ENCODE assay signal across 16 cellular contexts in genomic region chr2:31258351-31258750, GRCh38. TPM values are rescaled to one million over a fixed set of nuclear protein-coding genes. Genes with fewer than 3 reads are reported as not detected.
DNase-seq lines count a peak whose midpoint lies in the region; ATAC-seq and FAIRE-seq lines count a peak whose summit lies in the region.
"Had no signal": no experiment of that assay in that cellular context is flagged by ENCODE, and none has a peak within 500 bp of the region (broad histone marks: within the 10 kb centered on the region; RNA-seq: fewer than 3 reads in every experiment).

No MANE protein-coding gene starts in this region.

- DNase-seq in small intestine = peak; percentile 21
- DNase-seq in C1 segment of cervical spinal cord (lab: John Stamatoyannopoulos, UW) = no peak
- DNase-seq in DMS153 (lab: John Stamatoyannopoulos, UW) = no peak
- DNase-seq in NCI-H1930 (lab: John Stamatoyannopoulos, UW) = no peak
- DNase-seq: activated CD4-positive, alpha-beta T cell treated with anti-CD3 and anti-CD28 coated beads, Interleukin-2, amount 10 ng/mL, durations not matched to agents 7 days and 5 days; activated effector memory CD4-positive, alpha-beta T cell treated with anti-CD3 and anti-CD28 coated beads, Interleukin-2, amount 50 U/mL, for 16 hours; Caco-2; heart right ventricle; left cardiac atrium; OCI-M1; right lobe of liver had no signal

- H3K27ac ChIP-seq in small intestine (ENCODE audit: low read depth in 1 of 2, low read length in 1 of 2) = no peak overlapping the region
- H3K27ac ChIP-seq: heart right ventricle, KMS-11, right lobe of liver, suprapubic skin had no signal

- no peaks in the 10 kb centered on the region for H3K27me3 ChIP-seq in small intestine (ENCODE audit: control insufficient read depth in 2 of 2, insufficient read depth in 2 of 2, low read length in 2 of 2)
- H3K27me3 ChIP-seq: heart right ventricle, right lobe of liver, suprapubic skin had no signal

- H3K36me3 ChIP-seq in small intestine (ENCODE audit: control insufficient read depth in 2 of 2, insufficient read depth in 2 of 2, low read length in 2 of 2) = no peaks in the 10 kb centered on the region
- H3K36me3 ChIP-seq: right lobe of liver, suprapubic skin had no signal

- FAIRE-seq in small intestine (lab: Jason Lieb, UNC) = no peak

- H3K4me3 ChIP-seq in small intestine (ENCODE audit: low read depth in 1 of 2, low read length in 2 of 2) = no peak overlapping the region
- H3K4me3 ChIP-seq: heart right ventricle, right lobe of liver, suprapubic skin had no signal

- 37 to 53% (median 44%) methylated on average over 5 of the region's 5 CpGs for WGBS in small intestine, 3 donors

- no peaks in the 10 kb centered on the region for H3K9me3 ChIP-seq in small intestine (ENCODE audit: control insufficient read depth, low read depth)
- H3K9me3 ChIP-seq: heart right ventricle, right lobe of liver, suprapubic skin had no signal

- H3K4me1 ChIP-seq in small intestine (ENCODE audit: control insufficient read depth in 2 of 2, insufficient read depth in 1 of 2, low read depth in 1 of 2, low read length in 1 of 2) = no peaks in the 10 kb centered on the region
- H3K4me1 ChIP-seq: Caco-2, right lobe of liver had no signal

- ATAC-seq in GM18870 (IDR thresholded peaks at IDR 0.05; ENCODE audit: unreplicated experiment) (peak; percentile 40), GM21619 (IDR thresholded peaks at IDR 0.05; ENCODE audit: unreplicated experiment) (peak; percentile 41), HG03159 (IDR thresholded peaks at IDR 0.05; ENCODE audit: unreplicated experiment) (peak; percentile 58)
- ATAC-seq: heart right ventricle, left cardiac atrium, right lobe of liver had no signal

RNA-seq across cellular contexts. Expression of gene EHD3, which starts 24.4 kb away (rescaled TPM):
- 1 to 10 TPM in 2 of 3 donors, under 1 TPM in 1; 0.22 to 2.7 (median 1.1) TPM for polyA plus RNA-seq in small intestine

RNA-seq across cellular contexts. Expression of gene CAPN14, which starts 41.0 kb away (rescaled TPM):
- polyA plus RNA-seq in small intestine = under 1 TPM in 1 of 3 donors, not detected in 2; 0.06 TPM
